1 cellular context compared by ENCODE assay signal in the genomic region with DNA sequence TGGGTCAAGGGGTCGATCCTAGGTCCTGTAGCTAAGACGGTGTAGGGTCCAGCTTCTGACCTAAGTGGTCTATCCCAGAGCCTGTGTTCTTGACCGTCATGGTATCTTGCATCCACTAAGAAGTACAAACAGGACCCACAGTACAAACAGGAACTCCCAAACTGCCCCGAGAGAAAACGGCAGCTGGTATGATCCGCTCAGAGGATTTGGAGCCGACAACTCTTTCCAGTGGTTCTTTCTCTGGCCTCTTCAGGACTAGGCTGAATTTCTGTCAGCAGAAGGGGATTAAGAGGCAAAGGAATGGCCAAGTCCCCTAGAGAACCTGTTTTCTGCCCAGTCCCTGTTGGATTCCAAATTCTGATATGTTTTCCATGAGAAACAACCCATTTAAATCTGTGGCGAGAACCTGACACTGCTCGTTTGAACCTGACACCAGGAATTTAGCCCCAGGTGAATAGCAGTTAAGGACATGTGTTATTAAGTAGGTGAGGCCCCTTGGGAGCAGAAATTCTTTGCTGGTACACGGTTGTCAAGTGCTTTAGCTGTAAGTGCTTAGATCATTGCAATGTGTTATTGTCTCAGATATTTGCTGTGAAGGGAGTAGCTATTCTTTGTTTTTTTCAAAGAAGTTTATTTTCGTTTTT.
TF ChIP-seq lines count a peak whose summit lies in the region.

No MANE protein-coding gene starts in this region.

TF ChIP-seq in H1, 55 proteins besides CTCF, POLR2A, EP300 and RAD21:
- TF ChIP-seq YY1 (IDR thresholded peaks at IDR 0.05; ENCODE audit: low read depth, low read length), result peak; percentile 26; the same call in 1 of the 2 replicates
- TF ChIP-seq CBX8 (IDR thresholded peaks at IDR 0.05; ENCODE audit: borderline replicate concordance, low read depth, low read length), result no peak
- no peak for TF ChIP-seq ASH2L (IDR thresholded peaks at IDR 0.05; ENCODE audit: low read length)
- TF ChIP-seq, protein P1, sequence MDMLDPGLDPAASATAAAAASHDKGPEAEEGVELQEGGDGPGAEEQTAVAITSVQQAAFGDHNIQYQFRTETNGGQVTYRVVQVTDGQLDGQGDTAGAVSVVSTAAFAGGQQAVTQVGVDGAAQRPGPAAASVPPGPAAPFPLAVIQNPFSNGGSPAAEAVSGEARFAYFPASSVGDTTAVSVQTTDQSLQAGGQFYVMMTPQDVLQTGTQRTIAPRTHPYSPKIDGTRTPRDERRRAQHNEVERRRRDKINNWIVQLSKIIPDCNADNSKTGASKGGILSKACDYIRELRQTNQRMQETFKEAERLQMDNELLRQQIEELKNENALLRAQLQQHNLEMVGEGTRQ (IDR thresholded peaks at IDR 0.05; ENCODE audit: low read length), result no peak
- TF ChIP-seq SIX5 (IDR thresholded peaks at IDR 0.05; ENCODE audit: low read depth, low read length), result 0 out of 2 replicates have a peak, but pooled peaks have one; percentile 6
- no peak for TF ChIP-seq MAFK (IDR thresholded peaks at IDR 0.05; ENCODE audit: low read depth, low read length)
- TF ChIP-seq, protein P2, sequence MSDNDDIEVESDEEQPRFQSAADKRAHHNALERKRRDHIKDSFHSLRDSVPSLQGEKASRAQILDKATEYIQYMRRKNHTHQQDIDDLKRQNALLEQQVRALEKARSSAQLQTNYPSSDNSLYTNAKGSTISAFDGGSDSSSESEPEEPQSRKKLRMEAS (IDR thresholded peaks at IDR 0.05), result no peak
- no peak for TF ChIP-seq RNF2 (IDR thresholded peaks at IDR 0.05; ENCODE audit: borderline replicate concordance, low read depth, low read length, missing control alignments, poor library complexity, severe bottlenecking)
- TF ChIP-seq HDAC2 (IDR thresholded peaks at IDR 0.05; ENCODE audit: borderline replicate concordance in 1 of 2, low read depth in 2 of 2, low read length in 2 of 2), result no peak
- no peak for TF ChIP-seq RXRA (IDR thresholded peaks at IDR 0.05; ENCODE audit: insufficient read depth, low read depth, low read length)
- no peak for TF ChIP-seq CBX5 (IDR thresholded peaks at IDR 0.05; ENCODE audit: low read depth, low read length)
- 0 out of 2 replicates have a peak, but pooled peaks have one; percentile 11 for TF ChIP-seq TBP (IDR thresholded peaks at IDR 0.05; ENCODE audit: low read depth, low read length)
- TF ChIP-seq BCL11A (IDR thresholded peaks at IDR 0.05; ENCODE audit: low read depth in 2 of 2, low read length in 2 of 2), result no peak
- no peak for TF ChIP-seq SP2 (IDR thresholded peaks at IDR 0.05; ENCODE audit: low read length)
- no peak for TF ChIP-seq ZNF274 (IDR thresholded peaks at IDR 0.05; ENCODE audit: borderline replicate concordance, extremely low read depth, low read length)
- TF ChIP-seq TAF1 (IDR thresholded peaks at IDR 0.05; ENCODE audit: low read depth, low read length), result no peak
- no peak for TF ChIP-seq NRF1 (IDR thresholded peaks at IDR 0.05; ENCODE audit: low read depth, low read length)
- TF ChIP-seq EGR1 (IDR thresholded peaks at IDR 0.05; ENCODE audit: borderline replicate concordance, low read depth, low read length), result no peak
- TF ChIP-seq TCF12 (IDR thresholded peaks at IDR 0.05; ENCODE audit: low read depth, low read length), result no peak
- TF ChIP-seq SIRT6 (IDR thresholded peaks at IDR 0.05; ENCODE audit: low read length), result no peak
- no peak for TF ChIP-seq RBBP5 (IDR thresholded peaks at IDR 0.05; ENCODE audit: borderline replicate concordance, low read depth, low read length)
- no peak for TF ChIP-seq JUN (IDR thresholded peaks at IDR 0.05; ENCODE audit: low read depth, low read length)
- TF ChIP-seq SUZ12 (IDR thresholded peaks at IDR 0.05; ENCODE audit: low read length), result no peak
- TF ChIP-seq, protein P3, sequence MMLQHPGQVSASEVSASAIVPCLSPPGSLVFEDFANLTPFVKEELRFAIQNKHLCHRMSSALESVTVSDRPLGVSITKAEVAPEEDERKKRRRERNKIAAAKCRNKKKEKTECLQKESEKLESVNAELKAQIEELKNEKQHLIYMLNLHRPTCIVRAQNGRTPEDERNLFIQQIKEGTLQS (IDR thresholded peaks at IDR 0.05; ENCODE audit: insufficient read depth, low read depth, low read length), result no peak
- TF ChIP-seq, protein P4, sequence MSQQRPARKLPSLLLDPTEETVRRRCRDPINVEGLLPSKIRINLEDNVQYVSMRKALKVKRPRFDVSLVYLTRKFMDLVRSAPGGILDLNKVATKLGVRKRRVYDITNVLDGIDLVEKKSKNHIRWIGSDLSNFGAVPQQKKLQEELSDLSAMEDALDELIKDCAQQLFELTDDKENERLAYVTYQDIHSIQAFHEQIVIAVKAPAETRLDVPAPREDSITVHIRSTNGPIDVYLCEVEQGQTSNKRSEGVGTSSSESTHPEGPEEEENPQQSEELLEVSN (IDR thresholded peaks at IDR 0.05), result no peak
- TF ChIP-seq BACH1 (IDR thresholded peaks at IDR 0.05; ENCODE audit: low read length), result no peak
- peak; percentile 68; the same call in 1 of the 2 replicates for TF ChIP-seq TEAD4 (IDR thresholded peaks at IDR 0.05; ENCODE audit: low read depth, low read length)
- no peak for TF ChIP-seq TAF7 (optimal IDR thresholded peaks at IDR 0.05; ENCODE audit: borderline replicate concordance, low read depth, low read length)
- no peak for TF ChIP-seq SAP30 (IDR thresholded peaks at IDR 0.05; ENCODE audit: insufficient read depth, insufficient replicate concordance, low read length)
- TF ChIP-seq CHD2 (IDR thresholded peaks at IDR 0.05; ENCODE audit: low read length), result no peak
- peak; percentile 69 for TF ChIP-seq SP1 (IDR thresholded peaks at IDR 0.05; ENCODE audit: low read depth, low read length)
- no peak for TF ChIP-seq POLR2AphosphoS5 (IDR thresholded peaks at IDR 0.05; ENCODE audit: low read depth, low read length)
- TF ChIP-seq EZH2 (IDR thresholded peaks at IDR 0.05; ENCODE audit: low read depth, low read length, severe bottlenecking), result no peak
- no peak; a peak in 1 of 4 replicates for TF ChIP-seq SIN3A (conservative IDR thresholded peaks at IDR 0.05 in 1 of 2, IDR thresholded peaks at IDR 0.05 in 1 of 2; ENCODE audit: low read depth in 1 of 2, low read length in 2 of 2)
- no peak for TF ChIP-seq SP4 (IDR thresholded peaks at IDR 0.05; ENCODE audit: low read length)
- TF ChIP-seq, protein P5, sequence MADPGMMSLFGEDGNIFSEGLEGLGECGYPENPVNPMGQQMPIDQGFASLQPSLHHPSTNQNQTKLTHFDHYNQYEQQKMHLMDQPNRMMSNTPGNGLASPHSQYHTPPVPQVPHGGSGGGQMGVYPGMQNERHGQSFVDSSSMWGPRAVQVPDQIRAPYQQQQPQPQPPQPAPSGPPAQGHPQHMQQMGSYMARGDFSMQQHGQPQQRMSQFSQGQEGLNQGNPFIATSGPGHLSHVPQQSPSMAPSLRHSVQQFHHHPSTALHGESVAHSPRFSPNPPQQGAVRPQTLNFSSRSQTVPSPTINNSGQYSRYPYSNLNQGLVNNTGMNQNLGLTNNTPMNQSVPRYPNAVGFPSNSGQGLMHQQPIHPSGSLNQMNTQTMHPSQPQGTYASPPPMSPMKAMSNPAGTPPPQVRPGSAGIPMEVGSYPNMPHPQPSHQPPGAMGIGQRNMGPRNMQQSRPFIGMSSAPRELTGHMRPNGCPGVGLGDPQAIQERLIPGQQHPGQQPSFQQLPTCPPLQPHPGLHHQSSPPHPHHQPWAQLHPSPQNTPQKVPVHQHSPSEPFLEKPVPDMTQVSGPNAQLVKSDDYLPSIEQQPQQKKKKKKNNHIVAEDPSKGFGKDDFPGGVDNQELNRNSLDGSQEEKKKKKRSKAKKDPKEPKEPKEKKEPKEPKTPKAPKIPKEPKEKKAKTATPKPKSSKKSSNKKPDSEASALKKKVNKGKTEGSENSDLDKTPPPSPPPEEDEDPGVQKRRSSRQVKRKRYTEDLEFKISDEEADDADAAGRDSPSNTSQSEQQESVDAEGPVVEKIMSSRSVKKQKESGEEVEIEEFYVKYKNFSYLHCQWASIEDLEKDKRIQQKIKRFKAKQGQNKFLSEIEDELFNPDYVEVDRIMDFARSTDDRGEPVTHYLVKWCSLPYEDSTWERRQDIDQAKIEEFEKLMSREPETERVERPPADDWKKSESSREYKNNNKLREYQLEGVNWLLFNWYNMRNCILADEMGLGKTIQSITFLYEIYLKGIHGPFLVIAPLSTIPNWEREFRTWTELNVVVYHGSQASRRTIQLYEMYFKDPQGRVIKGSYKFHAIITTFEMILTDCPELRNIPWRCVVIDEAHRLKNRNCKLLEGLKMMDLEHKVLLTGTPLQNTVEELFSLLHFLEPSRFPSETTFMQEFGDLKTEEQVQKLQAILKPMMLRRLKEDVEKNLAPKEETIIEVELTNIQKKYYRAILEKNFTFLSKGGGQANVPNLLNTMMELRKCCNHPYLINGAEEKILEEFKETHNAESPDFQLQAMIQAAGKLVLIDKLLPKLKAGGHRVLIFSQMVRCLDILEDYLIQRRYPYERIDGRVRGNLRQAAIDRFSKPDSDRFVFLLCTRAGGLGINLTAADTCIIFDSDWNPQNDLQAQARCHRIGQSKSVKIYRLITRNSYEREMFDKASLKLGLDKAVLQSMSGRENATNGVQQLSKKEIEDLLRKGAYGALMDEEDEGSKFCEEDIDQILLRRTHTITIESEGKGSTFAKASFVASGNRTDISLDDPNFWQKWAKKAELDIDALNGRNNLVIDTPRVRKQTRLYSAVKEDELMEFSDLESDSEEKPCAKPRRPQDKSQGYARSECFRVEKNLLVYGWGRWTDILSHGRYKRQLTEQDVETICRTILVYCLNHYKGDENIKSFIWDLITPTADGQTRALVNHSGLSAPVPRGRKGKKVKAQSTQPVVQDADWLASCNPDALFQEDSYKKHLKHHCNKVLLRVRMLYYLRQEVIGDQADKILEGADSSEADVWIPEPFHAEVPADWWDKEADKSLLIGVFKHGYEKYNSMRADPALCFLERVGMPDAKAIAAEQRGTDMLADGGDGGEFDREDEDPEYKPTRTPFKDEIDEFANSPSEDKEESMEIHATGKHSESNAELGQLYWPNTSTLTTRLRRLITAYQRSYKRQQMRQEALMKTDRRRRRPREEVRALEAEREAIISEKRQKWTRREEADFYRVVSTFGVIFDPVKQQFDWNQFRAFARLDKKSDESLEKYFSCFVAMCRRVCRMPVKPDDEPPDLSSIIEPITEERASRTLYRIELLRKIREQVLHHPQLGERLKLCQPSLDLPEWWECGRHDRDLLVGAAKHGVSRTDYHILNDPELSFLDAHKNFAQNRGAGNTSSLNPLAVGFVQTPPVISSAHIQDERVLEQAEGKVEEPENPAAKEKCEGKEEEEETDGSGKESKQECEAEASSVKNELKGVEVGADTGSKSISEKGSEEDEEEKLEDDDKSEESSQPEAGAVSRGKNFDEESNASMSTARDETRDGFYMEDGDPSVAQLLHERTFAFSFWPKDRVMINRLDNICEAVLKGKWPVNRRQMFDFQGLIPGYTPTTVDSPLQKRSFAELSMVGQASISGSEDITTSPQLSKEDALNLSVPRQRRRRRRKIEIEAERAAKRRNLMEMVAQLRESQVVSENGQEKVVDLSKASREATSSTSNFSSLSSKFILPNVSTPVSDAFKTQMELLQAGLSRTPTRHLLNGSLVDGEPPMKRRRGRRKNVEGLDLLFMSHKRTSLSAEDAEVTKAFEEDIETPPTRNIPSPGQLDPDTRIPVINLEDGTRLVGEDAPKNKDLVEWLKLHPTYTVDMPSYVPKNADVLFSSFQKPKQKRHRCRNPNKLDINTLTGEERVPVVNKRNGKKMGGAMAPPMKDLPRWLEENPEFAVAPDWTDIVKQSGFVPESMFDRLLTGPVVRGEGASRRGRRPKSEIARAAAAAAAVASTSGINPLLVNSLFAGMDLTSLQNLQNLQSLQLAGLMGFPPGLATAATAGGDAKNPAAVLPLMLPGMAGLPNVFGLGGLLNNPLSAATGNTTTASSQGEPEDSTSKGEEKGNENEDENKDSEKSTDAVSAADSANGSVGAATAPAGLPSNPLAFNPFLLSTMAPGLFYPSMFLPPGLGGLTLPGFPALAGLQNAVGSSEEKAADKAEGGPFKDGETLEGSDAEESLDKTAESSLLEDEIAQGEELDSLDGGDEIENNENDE (IDR thresholded peaks at IDR 0.05; ENCODE audit: insufficient replicate concordance, low read length), result no peak
- TF ChIP-seq, protein P6, sequence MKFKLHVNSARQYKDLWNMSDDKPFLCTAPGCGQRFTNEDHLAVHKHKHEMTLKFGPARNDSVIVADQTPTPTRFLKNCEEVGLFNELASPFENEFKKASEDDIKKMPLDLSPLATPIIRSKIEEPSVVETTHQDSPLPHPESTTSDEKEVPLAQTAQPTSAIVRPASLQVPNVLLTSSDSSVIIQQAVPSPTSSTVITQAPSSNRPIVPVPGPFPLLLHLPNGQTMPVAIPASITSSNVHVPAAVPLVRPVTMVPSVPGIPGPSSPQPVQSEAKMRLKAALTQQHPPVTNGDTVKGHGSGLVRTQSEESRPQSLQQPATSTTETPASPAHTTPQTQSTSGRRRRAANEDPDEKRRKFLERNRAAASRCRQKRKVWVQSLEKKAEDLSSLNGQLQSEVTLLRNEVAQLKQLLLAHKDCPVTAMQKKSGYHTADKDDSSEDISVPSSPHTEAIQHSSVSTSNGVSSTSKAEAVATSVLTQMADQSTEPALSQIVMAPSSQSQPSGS (IDR thresholded peaks at IDR 0.05; ENCODE audit: low read length), result no peak
- TF ChIP-seq KDM5A (IDR thresholded peaks at IDR 0.05; ENCODE audit: low read length), result no peak
- no peak for TF ChIP-seq CREB1 (IDR thresholded peaks at IDR 0.05)
- no peak for TF ChIP-seq JUND (IDR thresholded peaks at IDR 0.05; ENCODE audit: low read length)
- TF ChIP-seq RFX5 (IDR thresholded peaks at IDR 0.05; ENCODE audit: borderline replicate concordance, low read depth, low read length), result no peak
- no peak for TF ChIP-seq PHF8 (conservative IDR thresholded peaks at IDR 0.05; ENCODE audit: low read depth, low read length)
- no peak for TF ChIP-seq GTF2F1 (IDR thresholded peaks at IDR 0.05; ENCODE audit: borderline replicate concordance, low read depth, low read length)
- TF ChIP-seq KDM4A (IDR thresholded peaks at IDR 0.05; ENCODE audit: low read depth, low read length, severe bottlenecking), result no peak
- TF ChIP-seq POU5F1 (IDR thresholded peaks at IDR 0.05; ENCODE audit: low read depth, low read length), result no peak
TF ChIP-seq in H1: peak in this region for 5.
